15 cellular contexts compared by ENCODE assay signal in genomic region chr13:27110056-27110746, GRCh38.
"Had no signal": no experiment of that assay in that cellular context is flagged by ENCODE, and none has a peak within 500 bp of the region (broad histone marks: within the 10 kb centered on the region; RNA-seq: fewer than 3 reads in every experiment).

No MANE protein-coding gene starts in this region.

- H3K27me3 ChIP-seq: adrenal gland, dorsolateral prefrontal cortex, gastrocnemius medialis, heart right ventricle had no signal

- H3K27ac ChIP-seq: adrenal gland, dorsolateral prefrontal cortex, gastrocnemius medialis, heart right ventricle, prostate gland had no signal

- H3K4me3 ChIP-seq: adrenal gland, dorsolateral prefrontal cortex, gastrocnemius medialis, heart right ventricle, lung, prostate gland, smooth muscle cell had no signal

- DNase-seq: activated CD4-positive, CD25-positive, alpha-beta regulatory T cell treated with anti-CD3 and anti-CD28 coated beads, Interleukin-2, amount 50 U/mL, for 72 hours; activated naive CD4-positive, alpha-beta T cell treated with anti-CD3 and anti-CD28 coated beads, Interleukin-2, amount 10 ng/mL, durations not matched to agents 7 days and 5 days; adrenal gland; dorsolateral prefrontal cortex; erythroblast; gastrocnemius medialis; heart right ventricle; left cardiac atrium; midbrain; right cardiac atrium; stimulated activated naive CD8-positive, alpha-beta T cell treated with anti-CD3 and anti-CD28 coated beads, Interleukin-15, Interleukin-2, amounts not matched to agents 100 U/mL and 50 U/mL, for 24 hours; trophoblast cell had no signal

- ATAC-seq: gastrocnemius medialis; heart right ventricle; left cardiac atrium; right cardiac atrium; stimulated activated naive CD8-positive, alpha-beta T cell treated with anti-CD3 and anti-CD28 coated beads, Interleukin-15, Interleukin-2, amounts not matched to agents 100 U/mL and 50 U/mL, for 24 hours had no signal

- H3K36me3 ChIP-seq: prostate gland had no signal

- H3K4me2 ChIP-seq: smooth muscle cell had no signal

- H3K4me1 ChIP-seq: adrenal gland, gastrocnemius medialis, prostate gland had no signal

- H3K9me3 ChIP-seq: adrenal gland, gastrocnemius medialis, heart right ventricle, prostate gland had no signal
